ENCODE assay signal across 1 cellular context in the genomic region with DNA sequence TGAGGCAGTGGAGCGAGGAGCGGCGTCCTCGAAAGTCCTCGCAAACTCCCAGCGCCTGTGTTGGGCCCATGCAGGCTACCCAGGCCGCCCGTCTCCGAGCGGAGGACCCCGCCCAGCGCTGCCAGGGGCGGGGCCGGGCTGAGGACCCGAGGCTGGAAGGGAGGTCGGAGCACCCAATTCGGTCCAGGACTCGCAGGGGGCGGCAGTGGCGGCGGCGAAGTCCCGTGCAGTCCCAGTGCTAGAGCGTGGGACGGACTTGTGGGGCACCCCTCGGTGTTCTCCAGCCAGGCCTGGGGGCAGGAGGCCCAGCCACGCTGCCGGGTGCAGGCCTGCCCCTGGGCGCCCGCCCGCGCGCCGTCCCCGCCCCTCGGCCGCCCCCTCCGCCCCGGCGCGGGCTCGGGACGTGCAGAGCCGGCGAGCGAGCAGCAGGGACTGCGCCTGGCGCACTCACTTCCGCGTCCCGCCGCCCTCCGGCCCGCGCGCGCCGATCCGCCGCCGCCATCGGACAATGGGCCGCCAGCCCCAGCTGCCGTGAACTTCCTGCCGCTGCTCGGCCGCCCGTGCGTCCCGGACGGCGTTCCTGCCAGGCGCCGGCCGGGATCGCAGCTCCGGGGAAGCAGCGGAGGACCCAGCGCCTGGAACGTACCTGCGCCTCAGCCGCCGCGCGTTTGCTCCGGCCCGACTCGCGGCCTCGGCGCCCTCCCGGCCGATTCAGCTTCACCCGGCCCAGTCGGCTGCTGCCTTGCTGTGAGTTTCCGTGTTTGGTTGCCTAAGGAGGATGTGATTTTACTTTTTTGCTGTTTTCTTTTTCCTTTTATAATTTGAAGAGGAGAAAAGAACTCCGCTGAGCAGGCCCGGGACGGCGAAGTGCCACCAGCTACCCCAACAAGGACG.
TF ChIP-seq lines count a peak whose summit lies in the region.

No MANE protein-coding gene starts in this region.

TF ChIP-seq in IMR-90, 13 proteins besides CTCF, POLR2A, EP300 and RAD21 (continued from another document):
- TF ChIP-seq, protein P1, sequence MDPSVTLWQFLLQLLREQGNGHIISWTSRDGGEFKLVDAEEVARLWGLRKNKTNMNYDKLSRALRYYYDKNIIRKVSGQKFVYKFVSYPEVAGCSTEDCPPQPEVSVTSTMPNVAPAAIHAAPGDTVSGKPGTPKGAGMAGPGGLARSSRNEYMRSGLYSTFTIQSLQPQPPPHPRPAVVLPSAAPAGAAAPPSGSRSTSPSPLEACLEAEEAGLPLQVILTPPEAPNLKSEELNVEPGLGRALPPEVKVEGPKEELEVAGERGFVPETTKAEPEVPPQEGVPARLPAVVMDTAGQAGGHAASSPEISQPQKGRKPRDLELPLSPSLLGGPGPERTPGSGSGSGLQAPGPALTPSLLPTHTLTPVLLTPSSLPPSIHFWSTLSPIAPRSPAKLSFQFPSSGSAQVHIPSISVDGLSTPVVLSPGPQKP (IDR thresholded peaks at IDR 0.05; ENCODE audit: borderline replicate concordance, low read depth, low read length): no peak
